1 cellular context compared by ENCODE assay signal in the genomic region with DNA sequence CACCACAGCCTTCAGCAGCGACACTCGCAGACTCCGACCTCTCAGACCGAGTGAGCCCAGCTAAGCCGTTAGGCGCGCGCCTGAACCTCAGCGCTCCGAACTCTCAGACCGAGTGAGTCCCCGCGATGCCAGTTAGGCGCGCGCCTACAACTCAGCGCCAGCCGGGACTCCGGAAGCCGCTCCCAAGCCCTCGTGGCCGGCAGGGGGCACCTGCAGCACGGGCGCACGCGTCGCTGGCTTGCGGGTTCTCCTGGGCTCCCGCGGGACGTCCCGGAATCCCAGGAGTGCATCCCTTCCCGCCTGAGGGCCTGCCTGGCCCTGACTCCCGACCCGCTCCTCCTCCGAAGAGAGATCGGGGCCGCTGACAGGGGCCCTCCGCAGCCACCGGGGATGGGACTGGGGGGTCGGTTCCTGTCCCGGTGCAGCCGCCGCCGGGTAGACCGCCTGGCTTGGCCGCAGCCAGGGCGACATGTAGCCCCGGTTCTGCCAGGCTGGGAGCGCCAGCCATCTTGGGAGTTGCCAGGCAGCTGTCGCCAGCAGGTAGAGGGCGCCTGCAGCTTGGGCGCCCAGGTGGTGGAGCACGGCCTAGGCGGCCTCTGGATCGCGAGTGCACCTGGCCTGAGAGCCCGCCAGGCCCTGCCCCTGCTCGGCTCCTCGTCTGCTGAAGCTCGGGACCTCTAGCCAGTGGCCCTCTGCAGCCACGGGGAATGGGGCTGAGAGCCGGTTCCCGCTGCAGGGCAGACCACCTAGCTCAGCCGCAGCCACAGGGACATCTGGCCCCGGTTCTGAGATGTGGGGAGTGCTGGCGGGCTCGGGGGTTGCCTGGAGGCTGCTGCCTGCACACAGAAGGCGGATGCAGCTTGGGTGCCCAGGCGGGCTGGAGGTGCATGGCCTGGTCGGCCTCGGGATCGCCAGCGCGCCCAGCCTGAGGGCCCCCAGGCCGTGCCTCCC.
A peak's percentile ranks its signal among the peaks of the same experiment; 100 is the strongest.
TF ChIP-seq lines count a peak whose summit lies in the region.

ANKRD18A (minus strand) TSS at position 114 of the 951 bp plus-strand sequence. CDS start 311 bp downstream, outside the sequence.

TF ChIP-seq in HepG2, 621 proteins besides CTCF, POLR2A, EP300 and RAD21 (continued from another document and continues in another):
- TF ChIP-seq TEF (CRISPR knock-in tag; IDR thresholded peaks at IDR 0.05) (no peak), ZNF788 (CRISPR knock-in tag; IDR thresholded peaks at IDR 0.05; ENCODE audit: borderline replicate concordance) (peak; percentile 64; the same call in 1 of the 2 replicates), ARID2 (CRISPR knock-in tag; IDR thresholded peaks at IDR 0.05; ENCODE audit: borderline replicate concordance) (no peak), KDM5B (CRISPR knock-in tag; IDR thresholded peaks at IDR 0.05; ENCODE audit: borderline replicate concordance) (0 out of 2 replicates have a peak, but pooled peaks have one; percentile 35), ZNF670 (CRISPR knock-in tag; IDR thresholded peaks at IDR 0.05; ENCODE audit: borderline replicate concordance) (peak; percentile 60; the same call in 1 of the 2 replicates), ZNF792 (CRISPR knock-in tag; IDR thresholded peaks at IDR 0.05) (no peak), RFX1 (IDR thresholded peaks at IDR 0.05) (no peak), HMGA1 (CRISPR knock-in tag; conservative IDR thresholded peaks at IDR 0.05) (no peak), MAFF (IDR thresholded peaks at IDR 0.05; ENCODE audit: low read depth, low read length) (no peak), ZNF33A (CRISPR knock-in tag; IDR thresholded peaks at IDR 0.05; ENCODE audit: borderline replicate concordance) (peak; percentile 57; the same call in 1 of the 2 replicates), ATF6 (CRISPR knock-in tag; conservative IDR thresholded peaks at IDR 0.05) (no peak), NR2F2 (IDR thresholded peaks at IDR 0.05; ENCODE audit: borderline replicate concordance, low read depth) (no peak), NFKBIZ (CRISPR knock-in tag; IDR thresholded peaks at IDR 0.05) (no peak; the same call in 1 of the 2 replicates), MTF2 (CRISPR knock-in tag; IDR thresholded peaks at IDR 0.05; ENCODE audit: borderline replicate concordance) (peak; percentile 94), ATF1 (CRISPR knock-in tag; IDR thresholded peaks at IDR 0.05) (no peak), YEATS2 (CRISPR knock-in tag; IDR thresholded peaks at IDR 0.05; ENCODE audit: borderline replicate concordance) (peak; percentile 81), ZEB1 (IDR thresholded peaks at IDR 0.05; ENCODE audit: insufficient replicate concordance, low read depth) (peak; percentile 52), ZNF253 (CRISPR knock-in tag; IDR thresholded peaks at IDR 0.05; ENCODE audit: borderline replicate concordance) (no peak), FOXA1 (IDR thresholded peaks at IDR 0.05) (no peak), FOXA1 (CRISPR knock-in tag; IDR thresholded peaks at IDR 0.05) (no peak), KDM2A (CRISPR knock-in tag; IDR thresholded peaks at IDR 0.05; ENCODE audit: borderline replicate concordance, low read depth) (peak; percentile 89), ZNF282 (IDR thresholded peaks at IDR 0.05; ENCODE audit: partially characterized antibody) (no peak), PCBP1 (IDR thresholded peaks at IDR 0.05; ENCODE audit: borderline replicate concordance, low read depth, low read length) (no peak), RFXAP (CRISPR knock-in tag; IDR thresholded peaks at IDR 0.05; ENCODE audit: borderline replicate concordance) (no peak; the same call in 1 of the 2 replicates), ZBTB49 (CRISPR knock-in tag; IDR thresholded peaks at IDR 0.05; ENCODE audit: borderline replicate concordance) (no peak), IRF2 (CRISPR knock-in tag; IDR thresholded peaks at IDR 0.05) (no peak; the same call in 1 of the 2 replicates), DRAP1 (CRISPR knock-in tag; IDR thresholded peaks at IDR 0.05) (no peak), NFRKB (IDR thresholded peaks at IDR 0.05) (peak; percentile 25; the same call in 1 of the 2 replicates), ZNF460 (CRISPR knock-in tag; IDR thresholded peaks at IDR 0.05; ENCODE audit: borderline replicate concordance) (no peak; the same call in 1 of the 2 replicates), ZNF562 (CRISPR knock-in tag; IDR thresholded peaks at IDR 0.05; ENCODE audit: borderline replicate concordance) (peak; percentile 72; the same call in 1 of the 2 replicates), TFAP4 (IDR thresholded peaks at IDR 0.05; ENCODE audit: borderline replicate concordance, low read depth) (peak; percentile 53; the same call in 1 of the 2 replicates), ZNF556 (CRISPR knock-in tag; IDR thresholded peaks at IDR 0.05; ENCODE audit: borderline replicate concordance) (peak; percentile 49), ZBTB7B (CRISPR knock-in tag; IDR thresholded peaks at IDR 0.05) (no peak; the same call in 1 of the 2 replicates), ZNF44 (CRISPR knock-in tag; IDR thresholded peaks at IDR 0.05) (0 out of 2 replicates have a peak, but pooled peaks have one; percentile 15)
- TF ChIP-seq, protein P1, sequence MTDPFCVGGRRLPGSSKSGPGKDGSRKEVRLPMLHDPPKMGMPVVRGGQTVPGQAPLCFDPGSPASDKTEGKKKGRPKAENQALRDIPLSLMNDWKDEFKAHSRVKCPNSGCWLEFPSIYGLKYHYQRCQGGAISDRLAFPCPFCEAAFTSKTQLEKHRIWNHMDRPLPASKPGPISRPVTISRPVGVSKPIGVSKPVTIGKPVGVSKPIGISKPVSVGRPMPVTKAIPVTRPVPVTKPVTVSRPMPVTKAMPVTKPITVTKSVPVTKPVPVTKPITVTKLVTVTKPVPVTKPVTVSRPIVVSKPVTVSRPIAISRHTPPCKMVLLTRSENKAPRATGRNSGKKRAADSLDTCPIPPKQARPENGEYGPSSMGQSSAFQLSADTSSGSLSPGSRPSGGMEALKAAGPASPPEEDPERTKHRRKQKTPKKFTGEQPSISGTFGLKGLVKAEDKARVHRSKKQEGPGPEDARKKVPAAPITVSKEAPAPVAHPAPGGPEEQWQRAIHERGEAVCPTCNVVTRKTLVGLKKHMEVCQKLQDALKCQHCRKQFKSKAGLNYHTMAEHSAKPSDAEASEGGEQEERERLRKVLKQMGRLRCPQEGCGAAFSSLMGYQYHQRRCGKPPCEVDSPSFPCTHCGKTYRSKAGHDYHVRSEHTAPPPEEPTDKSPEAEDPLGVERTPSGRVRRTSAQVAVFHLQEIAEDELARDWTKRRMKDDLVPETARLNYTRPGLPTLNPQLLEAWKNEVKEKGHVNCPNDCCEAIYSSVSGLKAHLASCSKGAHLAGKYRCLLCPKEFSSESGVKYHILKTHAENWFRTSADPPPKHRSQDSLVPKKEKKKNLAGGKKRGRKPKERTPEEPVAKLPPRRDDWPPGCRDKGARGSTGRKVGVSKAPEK (CRISPR knock-in tag; IDR thresholded peaks at IDR 0.05; ENCODE audit: borderline replicate concordance) = no peak
- TF ChIP-seq, protein P2, sequence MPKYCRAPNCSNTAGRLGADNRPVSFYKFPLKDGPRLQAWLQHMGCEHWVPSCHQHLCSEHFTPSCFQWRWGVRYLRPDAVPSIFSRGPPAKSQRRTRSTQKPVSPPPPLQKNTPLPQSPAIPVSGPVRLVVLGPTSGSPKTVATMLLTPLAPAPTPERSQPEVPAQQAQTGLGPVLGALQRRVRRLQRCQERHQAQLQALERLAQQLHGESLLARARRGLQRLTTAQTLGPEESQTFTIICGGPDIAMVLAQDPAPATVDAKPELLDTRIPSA (CRISPR knock-in tag; IDR thresholded peaks at IDR 0.05; ENCODE audit: borderline replicate concordance) = no peak
- TF ChIP-seq, protein P3, sequence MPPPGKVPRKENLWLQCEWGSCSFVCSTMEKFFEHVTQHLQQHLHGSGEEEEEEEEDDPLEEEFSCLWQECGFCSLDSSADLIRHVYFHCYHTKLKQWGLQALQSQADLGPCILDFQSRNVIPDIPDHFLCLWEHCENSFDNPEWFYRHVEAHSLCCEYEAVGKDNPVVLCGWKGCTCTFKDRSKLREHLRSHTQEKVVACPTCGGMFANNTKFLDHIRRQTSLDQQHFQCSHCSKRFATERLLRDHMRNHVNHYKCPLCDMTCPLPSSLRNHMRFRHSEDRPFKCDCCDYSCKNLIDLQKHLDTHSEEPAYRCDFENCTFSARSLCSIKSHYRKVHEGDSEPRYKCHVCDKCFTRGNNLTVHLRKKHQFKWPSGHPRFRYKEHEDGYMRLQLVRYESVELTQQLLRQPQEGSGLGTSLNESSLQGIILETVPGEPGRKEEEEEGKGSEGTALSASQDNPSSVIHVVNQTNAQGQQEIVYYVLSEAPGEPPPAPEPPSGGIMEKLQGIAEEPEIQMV (CRISPR knock-in tag; IDR thresholded peaks at IDR 0.05; ENCODE audit: low read depth) = no peak
- TF ChIP-seq, protein P4, sequence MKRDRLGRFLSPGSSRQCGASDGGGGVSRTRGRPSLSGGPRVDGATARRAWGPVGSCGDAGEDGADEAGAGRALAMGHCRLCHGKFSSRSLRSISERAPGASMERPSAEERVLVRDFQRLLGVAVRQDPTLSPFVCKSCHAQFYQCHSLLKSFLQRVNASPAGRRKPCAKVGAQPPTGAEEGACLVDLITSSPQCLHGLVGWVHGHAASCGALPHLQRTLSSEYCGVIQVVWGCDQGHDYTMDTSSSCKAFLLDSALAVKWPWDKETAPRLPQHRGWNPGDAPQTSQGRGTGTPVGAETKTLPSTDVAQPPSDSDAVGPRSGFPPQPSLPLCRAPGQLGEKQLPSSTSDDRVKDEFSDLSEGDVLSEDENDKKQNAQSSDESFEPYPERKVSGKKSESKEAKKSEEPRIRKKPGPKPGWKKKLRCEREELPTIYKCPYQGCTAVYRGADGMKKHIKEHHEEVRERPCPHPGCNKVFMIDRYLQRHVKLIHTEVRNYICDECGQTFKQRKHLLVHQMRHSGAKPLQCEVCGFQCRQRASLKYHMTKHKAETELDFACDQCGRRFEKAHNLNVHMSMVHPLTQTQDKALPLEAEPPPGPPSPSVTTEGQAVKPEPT (CRISPR knock-in tag; IDR thresholded peaks at IDR 0.05; ENCODE audit: low read depth) = peak; percentile 62; the same call in 1 of the 2 replicates
- TF ChIP-seq, protein P5, sequence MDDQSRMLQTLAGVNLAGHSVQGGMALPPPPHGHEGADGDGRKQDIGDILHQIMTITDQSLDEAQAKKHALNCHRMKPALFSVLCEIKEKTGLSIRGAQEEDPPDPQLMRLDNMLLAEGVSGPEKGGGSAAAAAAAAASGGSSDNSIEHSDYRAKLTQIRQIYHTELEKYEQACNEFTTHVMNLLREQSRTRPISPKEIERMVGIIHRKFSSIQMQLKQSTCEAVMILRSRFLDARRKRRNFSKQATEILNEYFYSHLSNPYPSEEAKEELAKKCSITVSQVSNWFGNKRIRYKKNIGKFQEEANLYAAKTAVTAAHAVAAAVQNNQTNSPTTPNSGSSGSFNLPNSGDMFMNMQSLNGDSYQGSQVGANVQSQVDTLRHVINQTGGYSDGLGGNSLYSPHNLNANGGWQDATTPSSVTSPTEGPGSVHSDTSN (CRISPR knock-in tag; IDR thresholded peaks at IDR 0.05; ENCODE audit: borderline replicate concordance) = no peak
- TF ChIP-seq, protein P6, sequence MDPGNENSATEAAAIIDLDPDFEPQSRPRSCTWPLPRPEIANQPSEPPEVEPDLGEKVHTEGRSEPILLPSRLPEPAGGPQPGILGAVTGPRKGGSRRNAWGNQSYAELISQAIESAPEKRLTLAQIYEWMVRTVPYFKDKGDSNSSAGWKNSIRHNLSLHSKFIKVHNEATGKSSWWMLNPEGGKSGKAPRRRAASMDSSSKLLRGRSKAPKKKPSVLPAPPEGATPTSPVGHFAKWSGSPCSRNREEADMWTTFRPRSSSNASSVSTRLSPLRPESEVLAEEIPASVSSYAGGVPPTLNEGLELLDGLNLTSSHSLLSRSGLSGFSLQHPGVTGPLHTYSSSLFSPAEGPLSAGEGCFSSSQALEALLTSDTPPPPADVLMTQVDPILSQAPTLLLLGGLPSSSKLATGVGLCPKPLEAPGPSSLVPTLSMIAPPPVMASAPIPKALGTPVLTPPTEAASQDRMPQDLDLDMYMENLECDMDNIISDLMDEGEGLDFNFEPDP (CRISPR knock-in tag; conservative IDR thresholded peaks at IDR 0.05) = 0 out of 2 replicates have a peak, but pooled peaks have one; percentile 68
